ENCODE assay signal across 9 cellular contexts in genomic region chr12:132610051-132610759, GRCh38. TPM values are rescaled to one million over a fixed set of nuclear protein-coding genes. Genes with fewer than 3 reads are reported as not detected.
DNase-seq lines count a peak whose midpoint lies in the region; ATAC-seq and TF ChIP-seq lines count a peak whose summit lies in the region.
"Had no signal": no experiment of that assay in that cellular context is flagged by ENCODE, and none has a peak within 500 bp of the region (broad histone marks: within the 10 kb centered on the region; RNA-seq: fewer than 3 reads in every experiment).

Gene LRCOL1 (minus strand): TSS chr12:132610582. CDS start chr12:132606251, 4,331 bp downstream.

- ATAC-seq in HG02981 (IDR thresholded peaks at IDR 0.05; ENCODE audit: unreplicated experiment) (no peak), HG02623 (IDR thresholded peaks at IDR 0.05; ENCODE audit: unreplicated experiment) (no peak), GM19351 (IDR thresholded peaks at IDR 0.05; ENCODE audit: unreplicated experiment) (no peak)
- ATAC-seq: left lobe of liver had no signal

- H3K27ac ChIP-seq in osteoblast (ENCODE audit: low read depth, low read length) = no peak within 1 kb of the TSS

- H3K27me3 ChIP-seq in osteoblast (ENCODE audit: insufficient read depth, low read length) = peaks cover 62% of the 10 kb centered on the region

- peak within 1 kb of the TSS; percentile 50 for H3K4me3 ChIP-seq in osteoblast (ENCODE audit: insufficient read depth, low read length)

- H4K20me1 ChIP-seq in osteoblast (ENCODE audit: insufficient read depth, low read length) = no peaks in the 10 kb centered on the region

- CTCF ChIA-PET in Calu3 (lab: Charles Lee) = interaction anchor here (1.0 kb wide), 1 partner anchor 49 kb away, joined by 3 read pairs; no protein-coding TSS in a partner anchor

- no TSS peak for BruUV-seq in Calu3 (replicated peaks; lab: Mats Ljungman, UMichigan)

- peaks cover 4% of the 10 kb centered on the region for H3K9me3 ChIP-seq in osteoblast (ENCODE audit: low read depth, low read length)

- H3K9me3 Mint-ChIP-seq in Calu3 (ENCODE audit: low read depth, unreplicated experiment) = no peaks in the 10 kb centered on the region

- no peaks in the 10 kb centered on the region for H3K79me2 ChIP-seq in osteoblast (ENCODE audit: insufficient read depth, low read length)

- no peak within 1 kb of the TSS for H3K27ac Mint-ChIP-seq in Calu3 (ENCODE audit: unreplicated experiment)

- peak within 1 kb of the TSS; percentile 12 for H3K4me3 Mint-ChIP-seq in Calu3 (ENCODE audit: low read depth, unreplicated experiment)

- TF ChIP-seq CTCF in Calu3 (IDR thresholded peaks at IDR 0.05; ENCODE audit: unreplicated experiment) (no peak), osteoblast (IDR thresholded peaks at IDR 0.05; ENCODE audit: extremely low read depth, low read depth, low read length) (no peak)

- peak within 1 kb of the TSS; percentile 67 for H2AFZ ChIP-seq in osteoblast (ENCODE audit: low read length)

- peaks cover 15% of the 10 kb centered on the region for H3K4me1 ChIP-seq in osteoblast (ENCODE audit: insufficient read depth, low read length)

- H3K36me3 Mint-ChIP-seq in Calu3 (ENCODE audit: insufficient read depth, unreplicated experiment) = no peaks in the 10 kb centered on the region

- no peaks in the 10 kb centered on the region for H3K36me3 ChIP-seq in osteoblast (ENCODE audit: insufficient read depth, low read length)

- H3K4me1 Mint-ChIP-seq in Calu3 (ENCODE audit: low read depth, unreplicated experiment) = peaks cover 13% of the 10 kb centered on the region

- intact Hi-C loops in Calu3 (cut with micrococcal nuclease; ENCODE audit: unreplicated experiment) = no loop called here

- peaks cover 75% of the 10 kb centered on the region for H3K27me3 Mint-ChIP-seq in Calu3 (ENCODE audit: unreplicated experiment)

- no peak for DNase-seq in Calu3
- DNase-seq in NCI-H526 (lab: John Stamatoyannopoulos, UW) = peak; percentile 49 to 74
- DNase-seq in fibroblast of peridontal ligament (ENCODE audit: extremely low read depth) = peak; percentile 63
- DNase-seq in osteoblast (ENCODE audit: insufficient read length, low spot score, missing footprints) = peak; percentile 98
- DNase-seq in HuH-7.5 (ENCODE audit: low spot score) = no peak

- peak within 1 kb of the TSS; percentile 77 for H3K4me2 ChIP-seq in osteoblast (ENCODE audit: insufficient read depth, low read length)

RNA-seq across cellular contexts. Expression of gene LRCOL1, which starts in this region (rescaled TPM):
- not detected in 2 replicates for total RNA-seq in Calu3 (2022)
- not detected in 2 replicates for total RNA-seq in osteoblast

Comparison
In these comparisons a context has a peak if more than half of its experiments do, and no peak if none do; other contexts are left out.
1. Peak in DNase-seq, H3K4me3 ChIP-seq and H3K4me2 ChIP-seq in osteoblast; RNA of the gene not detected or under 1 TPM.
2. DNase-seq: peak in NCI-H526 (2 of 2) and fibroblast of peridontal ligament (single experiment); none in Calu3 (single experiment) and HuH-7.5 (single experiment).